9 cellular contexts compared by ENCODE assay signal in genomic region chr12:121858662-121859572, GRCh38. TPM values are rescaled to one million over a fixed set of nuclear protein-coding genes. Genes with fewer than 3 reads are reported as not detected.
DNase-seq lines count a peak whose midpoint lies in the region; ATAC-seq and TF ChIP-seq lines count a peak whose summit lies in the region.
"Had no signal": no experiment of that assay in that cellular context is flagged by ENCODE, and none has a peak within 500 bp of the region (broad histone marks: within the 10 kb centered on the region; RNA-seq: fewer than 3 reads in every experiment).

Gene HPD (minus strand): TSS chr12:121858859. CDS start chr12:121858823, 36 bp downstream.

- H3K27ac ChIP-seq in SJSA1 (no peak within 1 kb of the TSS), gastroesophageal sphincter (peak within 1 kb of the TSS; percentile 83 to 91 (median 90)), osteoblast (ENCODE audit: low read depth, low read length) (peak within 1 kb of the TSS; percentile 79)

- peak; percentile 19 for DNase-seq in Ammon's horn (ENCODE audit: low spot score)
- peak; percentile 46 to 58 for DNase-seq in SJSA1 (ENCODE audit: low read depth in 1 of 2, low spot score in 2 of 2)
- peak; percentile 96 for DNase-seq in osteoblast (ENCODE audit: insufficient read length, low spot score, missing footprints)
- no peak for DNase-seq in NCI-H1048 (lab: John Stamatoyannopoulos, UW)
- no peak for DNase-seq in activated CD8-positive, alpha-beta memory T cell treated with anti-CD3 and anti-CD28 coated beads for 24 hours
- DNase-seq: DND-41 had no signal

- peak within 1 kb of the TSS; percentile 52 for H2AFZ ChIP-seq in osteoblast (ENCODE audit: low read length)

- H4K20me1 ChIP-seq in osteoblast (ENCODE audit: insufficient read depth, low read length): no peaks in the 10 kb centered on the region

- no peak for TF ChIP-seq EP300 in gastroesophageal sphincter (IDR thresholded peaks at IDR 0.05)

- ATAC-seq in gastroesophageal sphincter: peak; percentile 97
- no peak for ATAC-seq in HG02571 (IDR thresholded peaks at IDR 0.05; ENCODE audit: unreplicated experiment)
- no peak for ATAC-seq in GM21529 (IDR thresholded peaks at IDR 0.05; ENCODE audit: unreplicated experiment)

- 29 to 34% methylated on average over 1 to 5 of the region's 16 CpGs for WGBS in gastroesophageal sphincter (ENCODE audit: low coverage in 1 of 2), 2 donors

- H3K79me2 ChIP-seq in osteoblast (ENCODE audit: insufficient read depth, low read length): no peaks in the 10 kb centered on the region

- H3K4me1 ChIP-seq in SJSA1 (replicated peaks) (peaks cover 18% of the 10 kb centered on the region), gastroesophageal sphincter (peaks cover 4 to 32% (median 14%) of the 10 kb centered on the region in 3 donors), osteoblast (ENCODE audit: insufficient read depth, low read length) (peaks cover 24% of the 10 kb centered on the region)

- peak within 1 kb of the TSS; percentile 47 for H3K4me2 ChIP-seq in osteoblast (ENCODE audit: insufficient read depth, low read length)

- no peaks in the 10 kb centered on the region for H3K36me3 ChIP-seq in SJSA1
- no peaks in the 10 kb centered on the region for H3K36me3 ChIP-seq in gastroesophageal sphincter
- no peaks in the 10 kb centered on the region for H3K36me3 ChIP-seq in osteoblast (ENCODE audit: insufficient read depth, low read length)

- no peak for TF ChIP-seq POLR2A in gastroesophageal sphincter (IDR thresholded peaks at IDR 0.05)

- no peak within 1 kb of the TSS for H3K4me3 ChIP-seq in SJSA1
- H3K4me3 ChIP-seq in gastroesophageal sphincter: peak within 1 kb of the TSS in 1 of 2 donors; percentile 6
- H3K4me3 ChIP-seq in osteoblast (ENCODE audit: insufficient read depth, low read length): peak within 1 kb of the TSS; percentile 9

- H3K27me3 ChIP-seq in SJSA1 (replicated peaks) (no peaks in the 10 kb centered on the region), gastroesophageal sphincter (no peaks in the 10 kb centered on the region), osteoblast (ENCODE audit: insufficient read depth, low read length) (peaks cover 7% of the 10 kb centered on the region)

- TF ChIP-seq CTCF in gastroesophageal sphincter (IDR thresholded peaks at IDR 0.05) (peak in 1 of 4 experiments; percentile 2), osteoblast (IDR thresholded peaks at IDR 0.05; ENCODE audit: extremely low read depth, low read depth, low read length) (no peak)

- H3K9me3 ChIP-seq in SJSA1 (replicated peaks) (no peaks in the 10 kb centered on the region), gastroesophageal sphincter (no peaks in the 10 kb centered on the region), osteoblast (ENCODE audit: low read depth, low read length) (no peaks in the 10 kb centered on the region)

RNA-seq across cellular contexts. Expression of gene HPD, which starts in this region (rescaled TPM):
- 0.11 TPM in 1 of 2 replicates, not detected in the other for total RNA-seq in SJSA1 (2014; rRNA removed; shearing (Covaris generic))
- total RNA-seq in gastroesophageal sphincter (1 to 10 TPM in 3 of 4 donors, not detected in 1; 1.2 to 5.0 (median 2.6) TPM), osteoblast (under 0.01 TPM in 1 of 2 replicates, not detected in the other)

Comparison
In these comparisons a context has a peak if more than half of its experiments do, and no peak if none do; other contexts are left out.
1. Peak in DNase-seq in SJSA1; RNA of the gene not detected or under 1 TPM.
2. Peak in DNase-seq, H3K4me3 ChIP-seq, H3K27ac ChIP-seq and H3K4me2 ChIP-seq in osteoblast; RNA of the gene not detected or under 1 TPM.